12 cellular contexts compared by ENCODE assay signal in the genomic region with DNA sequence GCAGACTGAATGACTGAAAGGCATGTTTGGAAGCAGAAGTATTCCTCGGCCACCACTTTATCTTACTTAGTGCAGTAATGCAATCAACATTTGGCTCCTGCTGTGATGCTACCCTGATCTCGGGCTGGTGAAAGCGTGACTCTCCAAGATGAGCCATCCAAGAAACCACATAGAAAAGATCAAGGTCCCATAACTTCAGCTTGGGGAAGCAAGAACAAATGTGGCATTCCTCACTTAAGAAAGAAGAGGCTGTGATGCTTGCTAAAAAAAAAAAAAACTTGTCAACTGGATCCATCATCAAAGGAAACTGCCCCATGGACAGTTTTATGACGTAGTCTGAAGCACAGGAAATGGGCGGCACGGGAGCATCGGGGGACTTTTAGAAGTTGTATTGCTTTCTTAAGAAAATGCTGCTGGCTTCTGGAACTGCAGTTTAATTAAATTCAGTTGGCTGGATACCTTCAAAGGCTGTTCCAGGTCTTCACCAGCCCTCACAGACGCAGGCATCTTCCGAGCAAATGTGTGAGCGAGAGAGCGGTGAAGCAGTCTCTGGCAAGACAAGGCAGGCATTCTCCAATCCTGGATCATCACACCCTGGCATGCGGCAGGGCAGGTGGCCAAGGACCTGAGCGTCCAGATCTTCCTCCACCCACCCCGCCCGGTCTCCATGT. TPM values are rescaled to one million over a fixed set of nuclear protein-coding genes. Genes with fewer than 3 reads are reported as not detected.
A peak's percentile ranks its signal among the peaks of the same experiment; 100 is the strongest.
DNase-seq lines count a peak whose midpoint lies in the region; ATAC-seq lines count a peak whose summit lies in the region.
"Had no signal": no experiment of that assay in that cellular context is flagged by ENCODE, and none has a peak within 500 bp of the region (broad histone marks: within the 10 kb centered on the region; RNA-seq: fewer than 3 reads in every experiment).

No MANE protein-coding gene starts in this region.

- peak; percentile 36 for ATAC-seq in activated CD4-positive, alpha-beta T cell treated with anti-CD3 and anti-CD28 coated beads for 36 hours

- intact Hi-C loops in activated CD4-positive, alpha-beta T cell treated with anti-CD3 and anti-CD28 coated beads for 36 hours (cut with DNase I, micrococcal nuclease) = no loop called here

- CTCF ChIA-PET in activated CD4-positive, alpha-beta T cell treated with anti-CD3 and anti-CD28 coated beads for 36 hours (lab: Charles Lee) = interaction anchor here (1.1 kb wide), 1 partner anchor 38 kb away, joined by 3 read pairs; the partner anchor contains the start of gene MAP1LC3B2

- H3K27me3 Mint-ChIP-seq in activated CD4-positive, alpha-beta T cell treated with anti-CD3 and anti-CD28 coated beads for 36 hours = no peaks in the 10 kb centered on the region

- no peaks in the 10 kb centered on the region for H3K36me3 Mint-ChIP-seq in activated CD4-positive, alpha-beta T cell treated with anti-CD3 and anti-CD28 coated beads for 36 hours (ENCODE audit: low read depth)
- H3K36me3 Mint-ChIP-seq: natural killer cell had no signal

- no peak overlapping the region for H3K4me3 Mint-ChIP-seq in activated CD4-positive, alpha-beta T cell treated with anti-CD3 and anti-CD28 coated beads for 36 hours
- H3K4me3 Mint-ChIP-seq: natural killer cell had no signal

- POLR2A ChIA-PET in activated CD4-positive, alpha-beta T cell treated with anti-CD3 and anti-CD28 coated beads for 36 hours (lab: Charles Lee) = no interaction called here

- H3K27ac Mint-ChIP-seq in activated CD4-positive, alpha-beta T cell treated with anti-CD3 and anti-CD28 coated beads for 36 hours = no peak overlapping the region
- H3K27ac Mint-ChIP-seq: natural killer cell had no signal

- H3K9me3 Mint-ChIP-seq in activated CD4-positive, alpha-beta T cell treated with anti-CD3 and anti-CD28 coated beads for 36 hours (ENCODE audit: low read depth) = no peaks in the 10 kb centered on the region
- H3K9me3 Mint-ChIP-seq: natural killer cell had no signal

- peak; percentile 35 for DNase-seq in activated CD4-positive, alpha-beta T cell treated with anti-CD3 and anti-CD28 coated beads for 36 hours
- no peak for DNase-seq in activated CD4-positive, alpha-beta T cell treated with anti-CD3 and anti-CD28 coated beads, Interleukin-2, amount 50 U/mL, for 4 hours
- DNase-seq in amniotic epithelial cell (ENCODE audit: low read depth) (peak; percentile 83), foreskin melanocyte (peak; percentile 40), superior temporal gyrus (ENCODE audit: extremely low spot score) (peak; percentile 29), activated T-cell treated with anti-CD3 and anti-CD28 coated beads for 4 hours (no peak), mucosa of gallbladder (ENCODE audit: low spot score) (no peak)
- no peak for DNase-seq in effector CD8-positive, alpha-beta T cell (lab: John Stamatoyannopoulos, UW)
- DNase-seq: glutamatergic neuron; natural killer cell; stimulated activated CD4-positive, alpha-beta T cell treated with anti-CD3 and anti-CD28 coated beads, Interleukin-2, amount 100 ng/mL, for 48 hours; transverse colon had no signal

- peaks cover 9% of the 10 kb centered on the region for H3K4me1 Mint-ChIP-seq in activated CD4-positive, alpha-beta T cell treated with anti-CD3 and anti-CD28 coated beads for 36 hours
- H3K4me1 Mint-ChIP-seq: natural killer cell had no signal

RNA-seq across cellular contexts. Expression of gene MAP1LC3B2, which starts 38.2 kb away (rescaled TPM):
- 1 to 10 TPM in 1 of 2 experiments, not detected in 1; 1.8 TPM for total RNA-seq in activated CD4-positive, alpha-beta T cell treated with anti-CD3 and anti-CD28 coated beads for 36 hours
- 0.46 TPM for total RNA-seq in mucosa of gallbladder

Comparison
In these comparisons a context has a peak if more than half of its experiments do, and no peak if none do; other contexts are left out.
1. DNase-seq: peak in activated CD4-positive, alpha-beta T cell treated with anti-CD3 and anti-CD28 coated beads for 36 hours (single experiment), amniotic epithelial cell (single experiment), foreskin melanocyte (single experiment) and superior temporal gyrus (single experiment); none in activated CD4-positive, alpha-beta T cell treated with anti-CD3 and anti-CD28 coated beads, Interleukin-2, amount 50 U/mL, for 4 hours (0 of 2), activated T-cell treated with anti-CD3 and anti-CD28 coated beads for 4 hours (single experiment), mucosa of gallbladder (single experiment) and effector CD8-positive, alpha-beta T cell (single experiment).